Comparison of ENCODE assay signal across 21 cellular contexts in genomic region chr17:14091367-14091766, GRCh38. TPM values are rescaled to one million over a fixed set of nuclear protein-coding genes. Genes with fewer than 3 reads are reported as not detected.
DNase-seq lines count a peak whose midpoint lies in the region; ATAC-seq, FAIRE-seq and TF ChIP-seq lines count a peak whose summit lies in the region.
"Had no signal": no experiment of that assay in that cellular context is flagged by ENCODE, and none has a peak within 500 bp of the region (broad histone marks: within the 10 kb centered on the region; RNA-seq: fewer than 3 reads in every experiment).

No MANE protein-coding gene starts in this region.

- H3K27me3 Mint-ChIP-seq in HFFc6 (ENCODE audit: insufficient read depth) (no peaks in the 10 kb centered on the region), astrocyte (ENCODE audit: low read depth, unreplicated experiment) (no peaks in the 10 kb centered on the region)
- no peaks in the 10 kb centered on the region for H3K27me3 Mint-ChIP-seq in natural killer cell treated with Interleukin-12 subunit alpha and Interleukin-12 subunit beta and Interleukin-15 and Interleukin-18, amount 100 ng/mL, for 72 hours
- H3K27me3 Mint-ChIP-seq in activated naive CD8-positive, alpha-beta T cell treated with anti-CD3 and anti-CD28 coated beads, Interleukin-2, amount 50 U/mL, for 24 hours, result no peaks in the 10 kb centered on the region
- H3K27me3 Mint-ChIP-seq: B cell; CD4-positive, alpha-beta T cell had no signal

- H3K36me3 Mint-ChIP-seq in HFFc6 (ENCODE audit: low read depth), result peaks cover 8% of the 10 kb centered on the region
- H3K36me3 Mint-ChIP-seq in astrocyte (ENCODE audit: low read depth, unreplicated experiment), result peaks cover 4% of the 10 kb centered on the region
- H3K36me3 Mint-ChIP-seq in natural killer cell treated with Interleukin-12 subunit alpha and Interleukin-12 subunit beta and Interleukin-15 and Interleukin-18, amount 100 ng/mL, for 72 hours, result peaks cover 9% of the 10 kb centered on the region
- H3K36me3 Mint-ChIP-seq in activated naive CD8-positive, alpha-beta T cell treated with anti-CD3 and anti-CD28 coated beads, Interleukin-2, amount 50 U/mL, for 24 hours (ENCODE audit: low read depth), result peaks cover 25% of the 10 kb centered on the region

- 96 to 97% methylated on average over 4 of the region's 4 CpGs for WGBS in gastroesophageal sphincter (ENCODE audit: low coverage in 1 of 2), 2 donors

- H3K4me2 ChIP-seq in astrocyte (ENCODE audit: low read length), result peak overlapping the region; percentile 46
- H3K4me2 ChIP-seq: A549 had no signal

- H3K9me3 ChIP-seq in astrocyte (ENCODE audit: insufficient read depth, low read depth, low read length) (no peaks in the 10 kb centered on the region), gastroesophageal sphincter (no peaks in the 10 kb centered on the region)
- H3K9me3 ChIP-seq: A549, SJSA1 had no signal

- no peak overlapping the region for H2AFZ ChIP-seq in astrocyte (ENCODE audit: low read depth, low read length)

- peak; percentile 20 for FAIRE-seq in astrocyte (lab: Jason Lieb, UNC)

- TF ChIP-seq CTCF in AG10803 (conservative IDR thresholded peaks at IDR 0.05; ENCODE audit: low read length) (no peak), HFFc6 (IDR thresholded peaks at IDR 0.05) (no peak), astrocyte (IDR thresholded peaks at IDR 0.05; ENCODE audit: insufficient read depth, low read depth, low read length) (no peak), foreskin fibroblast (IDR thresholded peaks at IDR 0.05; ENCODE audit: low read depth, low read length) (no peak), gastroesophageal sphincter (IDR thresholded peaks at IDR 0.05) (no peak)

- H3K36me3 ChIP-seq in astrocyte (ENCODE audit: insufficient read depth, low read length) (no peaks in the 10 kb centered on the region), gastroesophageal sphincter (no peaks in the 10 kb centered on the region)
- H3K36me3 ChIP-seq: SJSA1 had no signal

- H3K4me1 Mint-ChIP-seq in HFFc6 (ENCODE audit: low read depth) (peaks cover 61% of the 10 kb centered on the region), astrocyte (ENCODE audit: low read depth, unreplicated experiment) (peaks cover 9% of the 10 kb centered on the region)
- H3K4me1 Mint-ChIP-seq in natural killer cell treated with Interleukin-12 subunit alpha and Interleukin-12 subunit beta and Interleukin-15 and Interleukin-18, amount 100 ng/mL, for 72 hours (ENCODE audit: low read depth in 2 of 2), result peaks cover 23 to 24% of the 10 kb centered on the region in 2 donors
- peaks cover 48% of the 10 kb centered on the region for H3K4me1 Mint-ChIP-seq in activated naive CD8-positive, alpha-beta T cell treated with anti-CD3 and anti-CD28 coated beads, Interleukin-2, amount 50 U/mL, for 24 hours

- H3K4me3 ChIP-seq in AG10803 (ENCODE audit: low read length) (no peak overlapping the region), astrocyte (ENCODE audit: insufficient read depth, low read depth, low read length) (no peak overlapping the region), foreskin fibroblast (ENCODE audit: low read depth in 1 of 2, low read length in 2 of 2) (no peak overlapping the region), gastroesophageal sphincter (no peak overlapping the region)
- H3K4me3 ChIP-seq: A549, SJSA1 had no signal

- TF ChIP-seq EP300 in gastroesophageal sphincter (IDR thresholded peaks at IDR 0.05), result no peak

- H3K27me3 ChIP-seq in astrocyte (ENCODE audit: insufficient read depth, low read length), result no peaks in the 10 kb centered on the region
- no peaks in the 10 kb centered on the region for H3K27me3 ChIP-seq in gastroesophageal sphincter
- H3K27me3 ChIP-seq: SJSA1 had no signal

- H3K9me3 Mint-ChIP-seq in HFFc6, result no peaks in the 10 kb centered on the region
- no peaks in the 10 kb centered on the region for H3K9me3 Mint-ChIP-seq in astrocyte (ENCODE audit: unreplicated experiment)
- H3K9me3 Mint-ChIP-seq in natural killer cell treated with Interleukin-12 subunit alpha and Interleukin-12 subunit beta and Interleukin-15 and Interleukin-18, amount 100 ng/mL, for 72 hours, result no peaks in the 10 kb centered on the region
- no peaks in the 10 kb centered on the region for H3K9me3 Mint-ChIP-seq in activated naive CD8-positive, alpha-beta T cell treated with anti-CD3 and anti-CD28 coated beads, Interleukin-2, amount 50 U/mL, for 24 hours
- H3K9me3 Mint-ChIP-seq: CD4-positive, alpha-beta T cell had no signal

- peak; percentile 22 for DNase-seq in AG10803 (ENCODE audit: low read depth)
- peak; percentile 51 for DNase-seq in HFFc6
- peak; percentile 34 for DNase-seq in astrocyte (ENCODE audit: low read depth)
- peak; percentile 32 to 74 for DNase-seq in foreskin fibroblast
- DNase-seq in natural killer cell treated with Interleukin-12 subunit alpha and Interleukin-12 subunit beta and Interleukin-15 and Interleukin-18, amount 100 ng/mL, for 72 hours (ENCODE audit: low spot score), result no peak
- DNase-seq in RPMI8226, result no peak
- DNase-seq in activated naive CD8-positive, alpha-beta T cell treated with anti-CD3 and anti-CD28 coated beads, Interleukin-2, amount 50 U/mL, for 24 hours, result no peak
- DNase-seq: Calu3; CD4-positive, alpha-beta T cell; DMS53; KG1; NCI-H1048; NCI-H1436 treated with DMSO at 0.1 percent for 48 hours; NCI-H2029 treated with DMSO at 0.1 percent for 48 hours; NCI-H2171 treated with DMSO at 0.1 percent for 48 hours; NCI-H446 treated with DMSO at 0.1 percent for 48 hours; PC-3 had no signal

- peaks cover 10% of the 10 kb centered on the region for H4K20me1 ChIP-seq in astrocyte (ENCODE audit: insufficient read depth, low read length)

- peak overlapping the region; percentile 70 for H3K4me3 Mint-ChIP-seq in HFFc6
- no peak overlapping the region for H3K4me3 Mint-ChIP-seq in astrocyte (ENCODE audit: unreplicated experiment)
- H3K4me3 Mint-ChIP-seq in natural killer cell treated with Interleukin-12 subunit alpha and Interleukin-12 subunit beta and Interleukin-15 and Interleukin-18, amount 100 ng/mL, for 72 hours, result no peak overlapping the region
- H3K4me3 Mint-ChIP-seq in activated naive CD8-positive, alpha-beta T cell treated with anti-CD3 and anti-CD28 coated beads, Interleukin-2, amount 50 U/mL, for 24 hours, result no peak overlapping the region
- H3K4me3 Mint-ChIP-seq: B cell; CD4-positive, alpha-beta T cell had no signal

- H3K27ac ChIP-seq in astrocyte (ENCODE audit: low read depth, low read length), result peak overlapping the region; percentile 5
- no peak overlapping the region for H3K27ac ChIP-seq in gastroesophageal sphincter
- H3K27ac ChIP-seq: A549, SJSA1 had no signal

- ATAC-seq in natural killer cell treated with Interleukin-12 subunit alpha and Interleukin-12 subunit beta and Interleukin-15 and Interleukin-18, amount 100 ng/mL, for 72 hours, result no peak
- no peak for ATAC-seq in gastroesophageal sphincter
- no peak for ATAC-seq in activated naive CD8-positive, alpha-beta T cell treated with anti-CD3 and anti-CD28 coated beads, Interleukin-2, amount 50 U/mL, for 24 hours
- ATAC-seq: A549, PC-3 had no signal

- H3K79me2 ChIP-seq in astrocyte (ENCODE audit: insufficient read depth, low read length), result peaks cover 38% of the 10 kb centered on the region

- TF ChIP-seq POLR2A in gastroesophageal sphincter (IDR thresholded peaks at IDR 0.05), result no peak

- H3K4me1 ChIP-seq in astrocyte (ENCODE audit: insufficient read depth, low read length) (peaks cover 12% of the 10 kb centered on the region), gastroesophageal sphincter (peaks cover 0 to 32% (median 0%) of the 10 kb centered on the region in 3 donors)
- H3K4me1 ChIP-seq: A549, SJSA1 had no signal

- H3K27ac Mint-ChIP-seq in HFFc6, result peak overlapping the region; percentile 80
- H3K27ac Mint-ChIP-seq in astrocyte (ENCODE audit: unreplicated experiment), result no peak overlapping the region
- H3K27ac Mint-ChIP-seq in natural killer cell treated with Interleukin-12 subunit alpha and Interleukin-12 subunit beta and Interleukin-15 and Interleukin-18, amount 100 ng/mL, for 72 hours, result no peak overlapping the region
- H3K27ac Mint-ChIP-seq in activated naive CD8-positive, alpha-beta T cell treated with anti-CD3 and anti-CD28 coated beads, Interleukin-2, amount 50 U/mL, for 24 hours, result no peak overlapping the region
- H3K27ac Mint-ChIP-seq: B cell; CD4-positive, alpha-beta T cell had no signal

- H3K9ac ChIP-seq in astrocyte (ENCODE audit: low read length), result no peak overlapping the region

RNA-seq across cellular contexts. Expression of gene COX10, which starts 22.1 kb away (rescaled TPM):
- 10 to 100 TPM; 12.2 to 16.2 (median 14.8) TPM for total RNA-seq in HFFc6 (2021; fragmentation: NEBNext Ultra II Directional; extraction: Animal tissue kit (Norgen Biotek cat#: 25700))
- total RNA-seq in astrocyte (16.2 and 16.4 TPM in 2 replicates), gastroesophageal sphincter (10 to 100 TPM; 20.3 to 30.0 (median 26.5) TPM)
- total RNA-seq in natural killer cell treated with Interleukin-12 subunit alpha and Interleukin-12 subunit beta and Interleukin-15 and Interleukin-18, amount 100 ng/mL, for 72 hours, result 10 to 100 TPM; 22.7 to 26.4 TPM

Comparison
In these comparisons a context has a peak if more than half of its experiments do, and no peak if none do; other contexts are left out.
1. DNase-seq: peak in AG10803 (single experiment), HFFc6 (single experiment), astrocyte (single experiment) and foreskin fibroblast (2 of 2); none in natural killer cell treated with Interleukin-12 subunit alpha and Interleukin-12 subunit beta and Interleukin-15 and Interleukin-18, amount 100 ng/mL, for 72 hours (single experiment), RPMI8226 (single experiment) and activated naive CD8-positive, alpha-beta T cell treated with anti-CD3 and anti-CD28 coated beads, Interleukin-2, amount 50 U/mL, for 24 hours (single experiment).